9 cellular contexts compared by ENCODE assay signal in genomic region chr5:132776077-132776931, GRCh38. TPM values are rescaled to one million over a fixed set of nuclear protein-coding genes. Genes with fewer than 3 reads are reported as not detected.
DNase-seq lines count a peak whose midpoint lies in the region; ATAC-seq and TF ChIP-seq lines count a peak whose summit lies in the region.
"Had no signal": no experiment of that assay in that cellular context is flagged by ENCODE, and none has a peak within 500 bp of the region (broad histone marks: within the 10 kb centered on the region; RNA-seq: fewer than 3 reads in every experiment).

No MANE protein-coding gene starts in this region.

- H3K9me3 ChIP-seq in T-helper 17 cell (ENCODE audit: control insufficient read depth, low read length, poor library complexity, severe bottlenecking) (no peaks in the 10 kb centered on the region), mucosa of descending colon (no peaks in the 10 kb centered on the region), aorta (ENCODE audit: control insufficient read depth, low read length) (no peaks in the 10 kb centered on the region)
- H3K9me3 ChIP-seq: neutrophil had no signal

- peak overlapping the region; percentile 75 to 83 for H3K27ac ChIP-seq in aorta (ENCODE audit: low read depth in 1 of 2, low read length in 2 of 2)
- H3K27ac ChIP-seq: neutrophil had no signal

- 1 to 2% methylated on average over 40 of the region's 40 CpGs for WGBS in aorta, 2 donors

- H3K27me3 Mint-ChIP-seq in activated CD4-positive, alpha-beta T cell treated with anti-CD3 and anti-CD28 coated beads, Interleukin-2, amount 10 ng/mL, durations not matched to agents 24 days and 14 days = peaks cover 34% of the 10 kb centered on the region
- H3K27me3 Mint-ChIP-seq in T-helper 17 cell = peaks cover 21% of the 10 kb centered on the region

- ATAC-seq in HG03025 (IDR thresholded peaks at IDR 0.05; ENCODE audit: low FRiP score, unreplicated experiment) (peak; percentile 22), T-helper 17 cell (peak; percentile 25), mucosa of descending colon (peak; percentile 61), aorta (ENCODE audit: low FRiP score) (no peak)

- H3K27ac Mint-ChIP-seq in activated CD4-positive, alpha-beta T cell treated with anti-CD3 and anti-CD28 coated beads, Interleukin-2, amount 10 ng/mL, durations not matched to agents 24 days and 14 days = peak overlapping the region; percentile 13
- peak overlapping the region; percentile 49 for H3K27ac Mint-ChIP-seq in T-helper 17 cell

- H3K4me3 ChIP-seq in mucosa of descending colon = peak overlapping the region; percentile 78
- H3K4me3 ChIP-seq in aorta (ENCODE audit: low read length in 2 of 2) = peak overlapping the region; percentile 90 to 97

- H3K36me3 ChIP-seq in mucosa of descending colon (ENCODE audit: low read depth) = no peaks in the 10 kb centered on the region
- no peaks in the 10 kb centered on the region for H3K36me3 ChIP-seq in aorta (ENCODE audit: control insufficient read depth in 1 of 2, insufficient read depth in 2 of 2, low read length in 1 of 2)
- H3K36me3 ChIP-seq: neutrophil had no signal

- intact Hi-C loops in activated CD4-positive, alpha-beta T cell treated with anti-CD3 and anti-CD28 coated beads, Interleukin-2, amount 10 ng/mL, durations not matched to agents 24 days and 14 days (cut with micrococcal nuclease) = loop anchor here (2.0 kb wide), 2 partner anchors 24 to 40 kb away; partner anchors contain the start of gene KIF3A
- intact Hi-C loops in mucosa of descending colon (cut with DNase I, micrococcal nuclease) (no loop called here), aorta (cut with DNase I) (no loop called here)

- H3K4me1 Mint-ChIP-seq in activated CD4-positive, alpha-beta T cell treated with anti-CD3 and anti-CD28 coated beads, Interleukin-2, amount 10 ng/mL, durations not matched to agents 24 days and 14 days = peaks cover 40% of the 10 kb centered on the region
- peaks cover 29% of the 10 kb centered on the region for H3K4me1 Mint-ChIP-seq in T-helper 17 cell

- peaks cover 20% of the 10 kb centered on the region for H3K4me1 ChIP-seq in mucosa of descending colon (ENCODE audit: low read depth)
- peaks cover 0 to 8% of the 10 kb centered on the region in 2 donors for H3K4me1 ChIP-seq in aorta (ENCODE audit: control insufficient read depth in 1 of 2, insufficient read depth in 2 of 2, low read length in 2 of 2)

- H3K4me3 Mint-ChIP-seq in activated CD4-positive, alpha-beta T cell treated with anti-CD3 and anti-CD28 coated beads, Interleukin-2, amount 10 ng/mL, durations not matched to agents 24 days and 14 days = peak overlapping the region; percentile 73
- peak overlapping the region; percentile 71 for H3K4me3 Mint-ChIP-seq in T-helper 17 cell

- peak; percentile 59 for DNase-seq in activated CD4-positive, alpha-beta T cell treated with anti-CD3 and anti-CD28 coated beads, Interleukin-2, amount 10 ng/mL, durations not matched to agents 24 days and 14 days
- no peak for DNase-seq in activated CD4-positive, alpha-beta T cell treated with anti-CD3 and anti-CD28 coated beads for 1 hour
- no peak for DNase-seq in T-helper 17 cell
- peak; percentile 66 to 75 for DNase-seq in erythroblast (lab: John Stamatoyannopoulos, UW)
- peak in 2 of 3 donors; percentile 40 to 64 for DNase-seq in mucosa of descending colon
- peak in 1 of 2 donors; percentile 60 for DNase-seq in aorta
- DNase-seq in NCI-H774 (lab: John Stamatoyannopoulos, UW) = no peak

- no peaks in the 10 kb centered on the region for H3K27me3 ChIP-seq in aorta (ENCODE audit: control insufficient read depth in 1 of 2, insufficient read depth in 2 of 2, low read length in 1 of 2)

- no peak for TF ChIP-seq POLR2A in erythroblast (IDR thresholded peaks at IDR 0.05; ENCODE audit: low read length)

- no peak for TF ChIP-seq CTCF in mucosa of descending colon (IDR thresholded peaks at IDR 0.05)

- peaks cover 3% of the 10 kb centered on the region for H3K36me3 Mint-ChIP-seq in activated CD4-positive, alpha-beta T cell treated with anti-CD3 and anti-CD28 coated beads, Interleukin-2, amount 10 ng/mL, durations not matched to agents 24 days and 14 days (ENCODE audit: low read depth)
- no peaks in the 10 kb centered on the region for H3K36me3 Mint-ChIP-seq in T-helper 17 cell (ENCODE audit: low read depth)

- no peaks in the 10 kb centered on the region for H3K9me3 Mint-ChIP-seq in activated CD4-positive, alpha-beta T cell treated with anti-CD3 and anti-CD28 coated beads, Interleukin-2, amount 10 ng/mL, durations not matched to agents 24 days and 14 days

RNA-seq across cellular contexts. Expression of gene SEPTIN8, which starts 0.7 kb away (rescaled TPM):
- total RNA-seq in activated CD4-positive, alpha-beta T cell treated with anti-CD3 and anti-CD28 coated beads, Interleukin-2, amount 10 ng/mL, durations not matched to agents 24 days and 14 days = 43.8 and 45.4 TPM in 2 replicates
- total RNA-seq in T-helper 17 cell (1 to 10 TPM; 8.0 to 8.8 TPM), mucosa of descending colon (10 to 100 TPM; 49.9 to 64.7 (median 61.1) TPM), aorta (100 to 1,000 TPM in 1 of 2 donors, 10 to 100 TPM in 1; 56.7 to 103 TPM)
- 10 to 100 TPM; 48.6 to 58.2 TPM for polyA plus RNA-seq in aorta

RNA-seq across cellular contexts. Expression of gene CCNI2, which starts 29.1 kb away (rescaled TPM):
- 39.5 and 42.7 TPM in 2 replicates for total RNA-seq in activated CD4-positive, alpha-beta T cell treated with anti-CD3 and anti-CD28 coated beads, Interleukin-2, amount 10 ng/mL, durations not matched to agents 24 days and 14 days
- total RNA-seq in T-helper 17 cell = 10 to 100 TPM in 1 of 2 donors, 1 to 10 TPM in 1; 8.7 to 13.7 TPM
- 10 to 100 TPM in 2 of 3 donors, 1 to 10 TPM in 1; 7.1 to 12.3 (median 12.0) TPM for total RNA-seq in mucosa of descending colon
- not detected for total RNA-seq in aorta
- under 1 TPM in 1 of 2 donors, not detected in 1; 0.38 TPM for polyA plus RNA-seq in aorta

RNA-seq across cellular contexts. Expression of gene SOWAHA, which starts 36.8 kb away (rescaled TPM):
- total RNA-seq in activated CD4-positive, alpha-beta T cell treated with anti-CD3 and anti-CD28 coated beads, Interleukin-2, amount 10 ng/mL, durations not matched to agents 24 days and 14 days = 0.59 and 0.65 TPM in 2 replicates
- total RNA-seq in T-helper 17 cell (not detected), mucosa of descending colon (10 to 100 TPM; 11.6 to 44.5 (median 24.3) TPM), aorta (under 1 TPM in 1 of 2 donors, not detected in 1; 0.18 TPM)
- 1 to 10 TPM in 1 of 2 donors, under 1 TPM in 1; 0.41 to 9.5 TPM for polyA plus RNA-seq in aorta

RNA-seq across cellular contexts. Expression of gene KIF3A, which starts 39.0 kb away (rescaled TPM):
- 44.2 and 51.9 TPM in 2 replicates for total RNA-seq in activated CD4-positive, alpha-beta T cell treated with anti-CD3 and anti-CD28 coated beads, Interleukin-2, amount 10 ng/mL, durations not matched to agents 24 days and 14 days
- total RNA-seq in T-helper 17 cell (10 to 100 TPM; 12.6 to 17.9 TPM), mucosa of descending colon (10 to 100 TPM in 1 of 3 donors, 1 to 10 TPM in 2; 3.2 to 11.0 (median 3.8) TPM), aorta (10 to 100 TPM; 10.1 to 15.1 TPM)
- polyA plus RNA-seq in aorta = 10 to 100 TPM in 1 of 2 donors, 1 to 10 TPM in 1; 4.5 to 11.0 TPM

RNA-seq across cellular contexts. Expression of gene SHROOM1, which starts 54.1 kb away (rescaled TPM):
- 5.3 and 7.4 TPM in 2 replicates for total RNA-seq in activated CD4-positive, alpha-beta T cell treated with anti-CD3 and anti-CD28 coated beads, Interleukin-2, amount 10 ng/mL, durations not matched to agents 24 days and 14 days
- total RNA-seq in T-helper 17 cell = under 1 TPM in 1 of 2 donors, not detected in 1; 0.20 TPM
- 10 to 100 TPM; 37.3 to 93.5 (median 63.0) TPM for total RNA-seq in mucosa of descending colon
- 10 to 100 TPM in 1 of 2 donors, 1 to 10 TPM in 1; 6.1 to 15.0 TPM for total RNA-seq in aorta
- polyA plus RNA-seq in aorta = 10 to 100 TPM in 1 of 2 donors, 1 to 10 TPM in 1; 1.4 to 11.7 TPM

Comparison
In these comparisons a context has a peak if more than half of its experiments do, and no peak if none do; other contexts are left out.
1. DNase-seq: peak in activated CD4-positive, alpha-beta T cell treated with anti-CD3 and anti-CD28 coated beads, Interleukin-2, amount 10 ng/mL, durations not matched to agents 24 days and 14 days (single experiment), erythroblast (2 of 2) and mucosa of descending colon (2 of 3); none in activated CD4-positive, alpha-beta T cell treated with anti-CD3 and anti-CD28 coated beads for 1 hour (single experiment), T-helper 17 cell (0 of 3) and NCI-H774 (single experiment).
2. RNA of gene CCNI2, which starts 29.1 kb away (total RNA-seq): 39.5 to 42.7 TPM in activated CD4-positive, alpha-beta T cell treated with anti-CD3 and anti-CD28 coated beads, Interleukin-2, amount 10 ng/mL, durations not matched to agents 24 days and 14 days, 8.7 to 13.7 TPM in T-helper 17 cell and 7.1 to 12.3 TPM in mucosa of descending colon; not detected in aorta; every median in the first group is over 4 times any median in the second.